In the genomic region with DNA sequence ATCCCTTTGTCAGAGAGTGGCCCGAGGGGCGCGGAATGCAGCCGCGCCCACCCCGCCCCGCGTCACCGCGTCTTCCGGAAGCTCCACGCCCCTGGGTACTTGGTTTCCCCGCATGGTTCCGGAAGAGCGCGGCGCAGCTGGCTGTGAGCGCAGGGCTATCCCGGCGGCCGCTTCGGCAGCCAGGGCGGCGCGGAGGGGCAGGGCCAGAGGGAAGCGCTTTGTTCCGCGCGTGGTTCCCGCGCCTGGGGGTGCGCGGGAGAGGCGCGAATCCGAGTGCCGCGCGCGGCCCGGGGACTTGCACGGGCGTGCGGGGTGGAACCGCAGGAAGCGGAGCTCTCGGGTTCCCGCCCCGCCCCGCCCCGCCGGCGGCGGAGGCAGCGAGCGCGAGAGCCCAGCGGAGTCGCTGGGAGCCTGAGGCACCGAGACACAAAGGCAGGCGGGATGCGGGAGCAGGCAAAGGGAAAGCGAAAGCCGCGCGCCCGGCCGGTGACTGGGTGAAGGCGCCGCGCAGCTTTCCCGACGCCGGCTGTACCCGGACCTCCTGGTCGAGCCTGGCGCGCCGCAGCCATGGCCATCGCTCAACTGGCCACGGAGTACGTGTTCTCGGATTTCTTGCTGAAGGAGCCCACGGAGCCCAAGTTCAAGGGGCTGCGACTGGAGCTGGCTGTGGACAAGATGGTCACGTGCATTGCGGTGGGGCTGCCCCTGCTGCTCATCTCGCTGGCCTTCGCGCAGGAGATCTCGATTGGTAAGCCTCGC, we compare ENCODE assay signal across 1 cellular context.
A peak's percentile ranks its signal among the peaks of the same experiment; 100 is the strongest.
TF ChIP-seq lines count a peak whose summit lies in the region.

A gene with protein sequence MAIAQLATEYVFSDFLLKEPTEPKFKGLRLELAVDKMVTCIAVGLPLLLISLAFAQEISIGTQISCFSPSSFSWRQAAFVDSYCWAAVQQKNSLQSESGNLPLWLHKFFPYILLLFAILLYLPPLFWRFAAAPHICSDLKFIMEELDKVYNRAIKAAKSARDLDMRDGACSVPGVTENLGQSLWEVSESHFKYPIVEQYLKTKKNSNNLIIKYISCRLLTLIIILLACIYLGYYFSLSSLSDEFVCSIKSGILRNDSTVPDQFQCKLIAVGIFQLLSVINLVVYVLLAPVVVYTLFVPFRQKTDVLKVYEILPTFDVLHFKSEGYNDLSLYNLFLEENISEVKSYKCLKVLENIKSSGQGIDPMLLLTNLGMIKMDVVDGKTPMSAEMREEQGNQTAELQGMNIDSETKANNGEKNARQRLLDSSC (plus strand): TSS at position 96 of the 759 bp plus-strand sequence. CDS start 472 bp downstream, at position 568.

TF ChIP-seq in K562, 482 proteins besides CTCF, POLR2A, EP300 and RAD21 (continued from another document and continues in another):
- TF ChIP-seq, protein P1, sequence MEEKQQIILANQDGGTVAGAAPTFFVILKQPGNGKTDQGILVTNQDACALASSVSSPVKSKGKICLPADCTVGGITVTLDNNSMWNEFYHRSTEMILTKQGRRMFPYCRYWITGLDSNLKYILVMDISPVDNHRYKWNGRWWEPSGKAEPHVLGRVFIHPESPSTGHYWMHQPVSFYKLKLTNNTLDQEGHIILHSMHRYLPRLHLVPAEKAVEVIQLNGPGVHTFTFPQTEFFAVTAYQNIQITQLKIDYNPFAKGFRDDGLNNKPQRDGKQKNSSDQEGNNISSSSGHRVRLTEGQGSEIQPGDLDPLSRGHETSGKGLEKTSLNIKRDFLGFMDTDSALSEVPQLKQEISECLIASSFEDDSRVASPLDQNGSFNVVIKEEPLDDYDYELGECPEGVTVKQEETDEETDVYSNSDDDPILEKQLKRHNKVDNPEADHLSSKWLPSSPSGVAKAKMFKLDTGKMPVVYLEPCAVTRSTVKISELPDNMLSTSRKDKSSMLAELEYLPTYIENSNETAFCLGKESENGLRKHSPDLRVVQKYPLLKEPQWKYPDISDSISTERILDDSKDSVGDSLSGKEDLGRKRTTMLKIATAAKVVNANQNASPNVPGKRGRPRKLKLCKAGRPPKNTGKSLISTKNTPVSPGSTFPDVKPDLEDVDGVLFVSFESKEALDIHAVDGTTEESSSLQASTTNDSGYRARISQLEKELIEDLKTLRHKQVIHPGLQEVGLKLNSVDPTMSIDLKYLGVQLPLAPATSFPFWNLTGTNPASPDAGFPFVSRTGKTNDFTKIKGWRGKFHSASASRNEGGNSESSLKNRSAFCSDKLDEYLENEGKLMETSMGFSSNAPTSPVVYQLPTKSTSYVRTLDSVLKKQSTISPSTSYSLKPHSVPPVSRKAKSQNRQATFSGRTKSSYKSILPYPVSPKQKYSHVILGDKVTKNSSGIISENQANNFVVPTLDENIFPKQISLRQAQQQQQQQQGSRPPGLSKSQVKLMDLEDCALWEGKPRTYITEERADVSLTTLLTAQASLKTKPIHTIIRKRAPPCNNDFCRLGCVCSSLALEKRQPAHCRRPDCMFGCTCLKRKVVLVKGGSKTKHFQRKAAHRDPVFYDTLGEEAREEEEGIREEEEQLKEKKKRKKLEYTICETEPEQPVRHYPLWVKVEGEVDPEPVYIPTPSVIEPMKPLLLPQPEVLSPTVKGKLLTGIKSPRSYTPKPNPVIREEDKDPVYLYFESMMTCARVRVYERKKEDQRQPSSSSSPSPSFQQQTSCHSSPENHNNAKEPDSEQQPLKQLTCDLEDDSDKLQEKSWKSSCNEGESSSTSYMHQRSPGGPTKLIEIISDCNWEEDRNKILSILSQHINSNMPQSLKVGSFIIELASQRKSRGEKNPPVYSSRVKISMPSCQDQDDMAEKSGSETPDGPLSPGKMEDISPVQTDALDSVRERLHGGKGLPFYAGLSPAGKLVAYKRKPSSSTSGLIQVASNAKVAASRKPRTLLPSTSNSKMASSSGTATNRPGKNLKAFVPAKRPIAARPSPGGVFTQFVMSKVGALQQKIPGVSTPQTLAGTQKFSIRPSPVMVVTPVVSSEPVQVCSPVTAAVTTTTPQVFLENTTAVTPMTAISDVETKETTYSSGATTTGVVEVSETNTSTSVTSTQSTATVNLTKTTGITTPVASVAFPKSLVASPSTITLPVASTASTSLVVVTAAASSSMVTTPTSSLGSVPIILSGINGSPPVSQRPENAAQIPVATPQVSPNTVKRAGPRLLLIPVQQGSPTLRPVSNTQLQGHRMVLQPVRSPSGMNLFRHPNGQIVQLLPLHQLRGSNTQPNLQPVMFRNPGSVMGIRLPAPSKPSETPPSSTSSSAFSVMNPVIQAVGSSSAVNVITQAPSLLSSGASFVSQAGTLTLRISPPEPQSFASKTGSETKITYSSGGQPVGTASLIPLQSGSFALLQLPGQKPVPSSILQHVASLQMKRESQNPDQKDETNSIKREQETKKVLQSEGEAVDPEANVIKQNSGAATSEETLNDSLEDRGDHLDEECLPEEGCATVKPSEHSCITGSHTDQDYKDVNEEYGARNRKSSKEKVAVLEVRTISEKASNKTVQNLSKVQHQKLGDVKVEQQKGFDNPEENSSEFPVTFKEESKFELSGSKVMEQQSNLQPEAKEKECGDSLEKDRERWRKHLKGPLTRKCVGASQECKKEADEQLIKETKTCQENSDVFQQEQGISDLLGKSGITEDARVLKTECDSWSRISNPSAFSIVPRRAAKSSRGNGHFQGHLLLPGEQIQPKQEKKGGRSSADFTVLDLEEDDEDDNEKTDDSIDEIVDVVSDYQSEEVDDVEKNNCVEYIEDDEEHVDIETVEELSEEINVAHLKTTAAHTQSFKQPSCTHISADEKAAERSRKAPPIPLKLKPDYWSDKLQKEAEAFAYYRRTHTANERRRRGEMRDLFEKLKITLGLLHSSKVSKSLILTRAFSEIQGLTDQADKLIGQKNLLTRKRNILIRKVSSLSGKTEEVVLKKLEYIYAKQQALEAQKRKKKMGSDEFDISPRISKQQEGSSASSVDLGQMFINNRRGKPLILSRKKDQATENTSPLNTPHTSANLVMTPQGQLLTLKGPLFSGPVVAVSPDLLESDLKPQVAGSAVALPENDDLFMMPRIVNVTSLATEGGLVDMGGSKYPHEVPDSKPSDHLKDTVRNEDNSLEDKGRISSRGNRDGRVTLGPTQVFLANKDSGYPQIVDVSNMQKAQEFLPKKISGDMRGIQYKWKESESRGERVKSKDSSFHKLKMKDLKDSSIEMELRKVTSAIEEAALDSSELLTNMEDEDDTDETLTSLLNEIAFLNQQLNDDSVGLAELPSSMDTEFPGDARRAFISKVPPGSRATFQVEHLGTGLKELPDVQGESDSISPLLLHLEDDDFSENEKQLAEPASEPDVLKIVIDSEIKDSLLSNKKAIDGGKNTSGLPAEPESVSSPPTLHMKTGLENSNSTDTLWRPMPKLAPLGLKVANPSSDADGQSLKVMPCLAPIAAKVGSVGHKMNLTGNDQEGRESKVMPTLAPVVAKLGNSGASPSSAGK (IDR thresholded peaks at IDR 0.05), result peak; percentile 65
- peak in 1 of 2 experiments; percentile 74; a peak in 3 of 4 replicates for TF ChIP-seq SIN3A (IDR thresholded peaks at IDR 0.05; ENCODE audit: borderline replicate concordance in 2 of 2, control insufficient read depth in 1 of 2, low read depth in 2 of 2, low read length in 2 of 2)
- TF ChIP-seq, protein P2, sequence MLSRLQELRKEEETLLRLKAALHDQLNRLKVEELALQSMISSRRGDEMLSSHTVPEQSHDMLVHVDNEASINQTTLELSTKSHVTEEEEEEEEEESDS (CRISPR knock-in tag; IDR thresholded peaks at IDR 0.05), result no peak
- peak; percentile 72; the same call in 1 of the 2 replicates for TF ChIP-seq EP400 (IDR thresholded peaks at IDR 0.05)
- no peak for TF ChIP-seq ZNF140 (CRISPR knock-in tag; IDR thresholded peaks at IDR 0.05)
- TF ChIP-seq FUS (optimal IDR thresholded peaks at IDR 0.05; ENCODE audit: low read depth, low read length), result peak; percentile 71
- TF ChIP-seq, protein P3, sequence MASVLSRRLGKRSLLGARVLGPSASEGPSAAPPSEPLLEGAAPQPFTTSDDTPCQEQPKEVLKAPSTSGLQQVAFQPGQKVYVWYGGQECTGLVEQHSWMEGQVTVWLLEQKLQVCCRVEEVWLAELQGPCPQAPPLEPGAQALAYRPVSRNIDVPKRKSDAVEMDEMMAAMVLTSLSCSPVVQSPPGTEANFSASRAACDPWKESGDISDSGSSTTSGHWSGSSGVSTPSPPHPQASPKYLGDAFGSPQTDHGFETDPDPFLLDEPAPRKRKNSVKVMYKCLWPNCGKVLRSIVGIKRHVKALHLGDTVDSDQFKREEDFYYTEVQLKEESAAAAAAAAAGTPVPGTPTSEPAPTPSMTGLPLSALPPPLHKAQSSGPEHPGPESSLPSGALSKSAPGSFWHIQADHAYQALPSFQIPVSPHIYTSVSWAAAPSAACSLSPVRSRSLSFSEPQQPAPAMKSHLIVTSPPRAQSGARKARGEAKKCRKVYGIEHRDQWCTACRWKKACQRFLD (CRISPR knock-in tag; IDR thresholded peaks at IDR 0.05), result peak; percentile 36; the same call in 1 of the 2 replicates
- peak; percentile 79; the same call in 1 of the 2 replicates for TF ChIP-seq CTBP1 (IDR thresholded peaks at IDR 0.05; ENCODE audit: borderline replicate concordance)
- no peak for TF ChIP-seq PHB (CRISPR knock-in tag; IDR thresholded peaks at IDR 0.05)
- TF ChIP-seq, protein P4, sequence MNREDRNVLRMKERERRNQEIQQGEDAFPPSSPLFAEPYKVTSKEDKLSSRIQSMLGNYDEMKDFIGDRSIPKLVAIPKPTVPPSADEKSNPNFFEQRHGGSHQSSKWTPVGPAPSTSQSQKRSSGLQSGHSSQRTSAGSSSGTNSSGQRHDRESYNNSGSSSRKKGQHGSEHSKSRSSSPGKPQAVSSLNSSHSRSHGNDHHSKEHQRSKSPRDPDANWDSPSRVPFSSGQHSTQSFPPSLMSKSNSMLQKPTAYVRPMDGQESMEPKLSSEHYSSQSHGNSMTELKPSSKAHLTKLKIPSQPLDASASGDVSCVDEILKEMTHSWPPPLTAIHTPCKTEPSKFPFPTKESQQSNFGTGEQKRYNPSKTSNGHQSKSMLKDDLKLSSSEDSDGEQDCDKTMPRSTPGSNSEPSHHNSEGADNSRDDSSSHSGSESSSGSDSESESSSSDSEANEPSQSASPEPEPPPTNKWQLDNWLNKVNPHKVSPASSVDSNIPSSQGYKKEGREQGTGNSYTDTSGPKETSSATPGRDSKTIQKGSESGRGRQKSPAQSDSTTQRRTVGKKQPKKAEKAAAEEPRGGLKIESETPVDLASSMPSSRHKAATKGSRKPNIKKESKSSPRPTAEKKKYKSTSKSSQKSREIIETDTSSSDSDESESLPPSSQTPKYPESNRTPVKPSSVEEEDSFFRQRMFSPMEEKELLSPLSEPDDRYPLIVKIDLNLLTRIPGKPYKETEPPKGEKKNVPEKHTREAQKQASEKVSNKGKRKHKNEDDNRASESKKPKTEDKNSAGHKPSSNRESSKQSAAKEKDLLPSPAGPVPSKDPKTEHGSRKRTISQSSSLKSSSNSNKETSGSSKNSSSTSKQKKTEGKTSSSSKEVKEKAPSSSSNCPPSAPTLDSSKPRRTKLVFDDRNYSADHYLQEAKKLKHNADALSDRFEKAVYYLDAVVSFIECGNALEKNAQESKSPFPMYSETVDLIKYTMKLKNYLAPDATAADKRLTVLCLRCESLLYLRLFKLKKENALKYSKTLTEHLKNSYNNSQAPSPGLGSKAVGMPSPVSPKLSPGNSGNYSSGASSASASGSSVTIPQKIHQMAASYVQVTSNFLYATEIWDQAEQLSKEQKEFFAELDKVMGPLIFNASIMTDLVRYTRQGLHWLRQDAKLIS (CRISPR knock-in tag; IDR thresholded peaks at IDR 0.05), result 0 out of 2 replicates have a peak, but pooled peaks have one; percentile 58
- TF ChIP-seq, protein P5, sequence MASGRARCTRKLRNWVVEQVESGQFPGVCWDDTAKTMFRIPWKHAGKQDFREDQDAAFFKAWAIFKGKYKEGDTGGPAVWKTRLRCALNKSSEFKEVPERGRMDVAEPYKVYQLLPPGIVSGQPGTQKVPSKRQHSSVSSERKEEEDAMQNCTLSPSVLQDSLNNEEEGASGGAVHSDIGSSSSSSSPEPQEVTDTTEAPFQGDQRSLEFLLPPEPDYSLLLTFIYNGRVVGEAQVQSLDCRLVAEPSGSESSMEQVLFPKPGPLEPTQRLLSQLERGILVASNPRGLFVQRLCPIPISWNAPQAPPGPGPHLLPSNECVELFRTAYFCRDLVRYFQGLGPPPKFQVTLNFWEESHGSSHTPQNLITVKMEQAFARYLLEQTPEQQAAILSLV (tag; IDR thresholded peaks at IDR 0.05), result no peak
- peak; percentile 10 for TF ChIP-seq PHF20 (IDR thresholded peaks at IDR 0.05; ENCODE audit: partially characterized antibody)
- TF ChIP-seq SP2 (IDR thresholded peaks at IDR 0.05; ENCODE audit: extremely low read depth, low read depth, low read length, poor library complexity, severe bottlenecking), result no peak
- TF ChIP-seq NFE2 (IDR thresholded peaks at IDR 0.05; ENCODE audit: low read depth), result no peak
- TF ChIP-seq, protein P6, sequence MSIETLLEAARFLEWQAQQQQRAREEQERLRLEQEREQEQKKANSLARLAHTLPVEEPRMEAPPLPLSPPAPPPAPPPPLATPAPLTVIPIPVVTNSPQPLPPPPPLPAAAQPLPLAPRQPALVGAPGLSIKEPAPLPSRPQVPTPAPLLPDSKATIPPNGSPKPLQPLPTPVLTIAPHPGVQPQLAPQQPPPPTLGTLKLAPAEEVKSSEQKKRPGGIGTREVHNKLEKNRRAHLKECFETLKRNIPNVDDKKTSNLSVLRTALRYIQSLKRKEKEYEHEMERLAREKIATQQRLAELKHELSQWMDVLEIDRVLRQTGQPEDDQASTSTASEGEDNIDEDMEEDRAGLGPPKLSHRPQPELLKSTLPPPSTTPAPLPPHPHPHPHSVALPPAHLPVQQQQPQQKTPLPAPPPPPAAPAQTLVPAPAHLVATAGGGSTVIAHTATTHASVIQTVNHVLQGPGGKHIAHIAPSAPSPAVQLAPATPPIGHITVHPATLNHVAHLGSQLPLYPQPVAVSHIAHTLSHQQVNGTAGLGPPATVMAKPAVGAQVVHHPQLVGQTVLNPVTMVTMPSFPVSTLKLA (conservative IDR thresholded peaks at IDR 0.05), result peak; percentile 85 to 92
- TF ChIP-seq, protein P7, sequence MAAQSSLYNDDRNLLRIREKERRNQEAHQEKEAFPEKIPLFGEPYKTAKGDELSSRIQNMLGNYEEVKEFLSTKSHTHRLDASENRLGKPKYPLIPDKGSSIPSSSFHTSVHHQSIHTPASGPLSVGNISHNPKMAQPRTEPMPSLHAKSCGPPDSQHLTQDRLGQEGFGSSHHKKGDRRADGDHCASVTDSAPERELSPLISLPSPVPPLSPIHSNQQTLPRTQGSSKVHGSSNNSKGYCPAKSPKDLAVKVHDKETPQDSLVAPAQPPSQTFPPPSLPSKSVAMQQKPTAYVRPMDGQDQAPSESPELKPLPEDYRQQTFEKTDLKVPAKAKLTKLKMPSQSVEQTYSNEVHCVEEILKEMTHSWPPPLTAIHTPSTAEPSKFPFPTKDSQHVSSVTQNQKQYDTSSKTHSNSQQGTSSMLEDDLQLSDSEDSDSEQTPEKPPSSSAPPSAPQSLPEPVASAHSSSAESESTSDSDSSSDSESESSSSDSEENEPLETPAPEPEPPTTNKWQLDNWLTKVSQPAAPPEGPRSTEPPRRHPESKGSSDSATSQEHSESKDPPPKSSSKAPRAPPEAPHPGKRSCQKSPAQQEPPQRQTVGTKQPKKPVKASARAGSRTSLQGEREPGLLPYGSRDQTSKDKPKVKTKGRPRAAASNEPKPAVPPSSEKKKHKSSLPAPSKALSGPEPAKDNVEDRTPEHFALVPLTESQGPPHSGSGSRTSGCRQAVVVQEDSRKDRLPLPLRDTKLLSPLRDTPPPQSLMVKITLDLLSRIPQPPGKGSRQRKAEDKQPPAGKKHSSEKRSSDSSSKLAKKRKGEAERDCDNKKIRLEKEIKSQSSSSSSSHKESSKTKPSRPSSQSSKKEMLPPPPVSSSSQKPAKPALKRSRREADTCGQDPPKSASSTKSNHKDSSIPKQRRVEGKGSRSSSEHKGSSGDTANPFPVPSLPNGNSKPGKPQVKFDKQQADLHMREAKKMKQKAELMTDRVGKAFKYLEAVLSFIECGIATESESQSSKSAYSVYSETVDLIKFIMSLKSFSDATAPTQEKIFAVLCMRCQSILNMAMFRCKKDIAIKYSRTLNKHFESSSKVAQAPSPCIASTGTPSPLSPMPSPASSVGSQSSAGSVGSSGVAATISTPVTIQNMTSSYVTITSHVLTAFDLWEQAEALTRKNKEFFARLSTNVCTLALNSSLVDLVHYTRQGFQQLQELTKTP (IDR thresholded peaks at IDR 0.05; ENCODE audit: low read depth in 1 of 2, partially characterized antibody in 2 of 2), result no peak
- TF ChIP-seq ZBTB17 (CRISPR knock-in tag; IDR thresholded peaks at IDR 0.05), result peak; percentile 85
- TF ChIP-seq MAZ (CRISPR knock-in tag; conservative IDR thresholded peaks at IDR 0.05 in 1 of 2, IDR thresholded peaks at IDR 0.05 in 1 of 2), result peak; percentile 44 to 77; a peak in 2 of 4 replicates
